In the genomic region with DNA sequence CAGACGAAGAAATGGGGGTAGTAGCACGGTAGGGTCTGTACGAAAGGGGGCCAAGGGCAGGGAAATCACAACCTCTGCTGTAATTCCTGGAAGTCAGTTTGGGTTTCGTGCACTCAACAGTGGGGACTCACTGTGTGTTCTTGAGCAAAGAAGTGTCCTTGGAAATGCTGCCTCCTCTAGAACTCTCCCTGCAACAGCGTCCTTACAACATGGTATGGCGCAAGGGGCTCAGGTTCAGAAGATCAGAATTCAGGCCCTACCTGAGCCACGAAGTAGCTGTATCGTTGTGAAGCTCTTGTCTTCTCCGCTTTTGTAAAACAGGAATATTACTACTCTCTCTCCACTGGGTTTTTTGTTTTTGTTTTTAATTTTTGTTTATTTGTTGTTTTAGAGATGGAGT, we compare ENCODE assay signal across 28 cellular contexts.
"Had no signal": no experiment of that assay in that cellular context is flagged by ENCODE, and none has a peak within 500 bp of the region (broad histone marks: within the 10 kb centered on the region; RNA-seq: fewer than 3 reads in every experiment).

No MANE protein-coding gene starts in this region.

- H3K4me3 ChIP-seq: left lung, lower lobe of right lung, mucosa of descending colon, pancreas, prostate gland, right lobe of liver, smooth muscle cell, tibial nerve, vagina had no signal

- H3K27ac ChIP-seq: left lung, lower lobe of right lung, pancreas, prostate gland, right lobe of liver, tibial nerve, vagina had no signal

- H3K36me3 ChIP-seq: left lung, lower lobe of right lung, pancreas, prostate gland, right lobe of liver, tibial nerve, vagina had no signal

- H3K27me3 Mint-ChIP-seq: stimulated activated memory B cell treated with anti-CD40 and anti-IgM and Interleukin-4, amounts not matched to agents 10 μg/mL and 1 μg/mL and 100 μg/mL, for 72 hours had no signal

- H3K4me1 Mint-ChIP-seq: immature natural killer cell; naive thymus-derived CD4-positive, alpha-beta T cell; stimulated activated memory B cell treated with anti-CD40 and anti-IgM and Interleukin-4, amounts not matched to agents 10 μg/mL and 1 μg/mL and 100 μg/mL, for 72 hours; stimulated activated naive CD8-positive, alpha-beta T cell treated with anti-CD3 and anti-CD28 coated beads, Interleukin-15, amount 100 ng/mL, for 72 hours had no signal

- H3K36me3 Mint-ChIP-seq: immature natural killer cell; naive thymus-derived CD4-positive, alpha-beta T cell; natural killer cell treated with Interleukin-12 subunit alpha and Interleukin-12 subunit beta and Interleukin-15 and Interleukin-18, amount 100 ng/mL, for 72 hours; stimulated activated memory B cell treated with anti-CD40 and anti-IgM and Interleukin-4, amounts not matched to agents 10 μg/mL and 1 μg/mL and 100 μg/mL, for 72 hours; type B pancreatic cell had no signal

- DNase-seq: hippocampal formation; immature natural killer cell; kidney; left colon; left lung; lower lobe of right lung; mammary epithelial cell; midbrain; mucosa of descending colon; naive thymus-derived CD4-positive, alpha-beta T cell; nucleus accumbens; pancreas; posterior cingulate gyrus; right lobe of liver; stimulated activated CD4-positive, alpha-beta T cell treated with anti-CD3 and anti-CD28 coated beads, Interleukin-1b, Interleukin-23, amount 100 ng/mL, for 48 hours; stimulated activated CD4-positive, alpha-beta T cell treated with anti-CD3 and anti-CD28 coated beads, Interleukin-2, amount 100 ng/mL, for 48 hours; stimulated activated CD4-positive, alpha-beta T cell treated with anti-CD3 and anti-CD28 coated beads, Interleukin-4, amount 100 ng/mL, for 4 hours; stimulated activated CD8-positive, alpha-beta memory T cell treated with anti-CD3 and anti-CD28 coated beads, Interleukin-4, amount 100 ng/mL, for 48 hours; stimulated activated naive CD4-positive, alpha-beta T cell treated with Interleukin-2 at 50 U/mL for 16 hours; stimulated activated naive CD8-positive, alpha-beta T cell treated with anti-CD3 and anti-CD28 coated beads, Interleukin-15, amount 100 ng/mL, for 72 hours; substantia nigra had no signal

- H3K4me2 ChIP-seq: smooth muscle cell had no signal

- H3K27ac Mint-ChIP-seq: immature natural killer cell; naive thymus-derived CD4-positive, alpha-beta T cell; natural killer cell treated with Interleukin-12 subunit alpha and Interleukin-12 subunit beta and Interleukin-15 and Interleukin-18, amount 100 ng/mL, for 72 hours; stimulated activated memory B cell treated with anti-CD40 and anti-IgM and Interleukin-4, amounts not matched to agents 10 μg/mL and 1 μg/mL and 100 μg/mL, for 72 hours; stimulated activated naive CD8-positive, alpha-beta T cell treated with anti-CD3 and anti-CD28 coated beads, Interleukin-15, amount 100 ng/mL, for 72 hours; type B pancreatic cell had no signal

- H3K4me1 ChIP-seq: prostate gland, right lobe of liver, vagina had no signal

- H3K9me3 Mint-ChIP-seq: natural killer cell treated with Interleukin-12 subunit alpha and Interleukin-12 subunit beta and Interleukin-15 and Interleukin-18, amount 100 ng/mL, for 72 hours; stimulated activated naive CD8-positive, alpha-beta T cell treated with anti-CD3 and anti-CD28 coated beads, Interleukin-15, amount 100 ng/mL, for 72 hours; type B pancreatic cell had no signal

- ATAC-seq: left colon; left lung; lower lobe of right lung; mucosa of descending colon; naive thymus-derived CD4-positive, alpha-beta T cell; natural killer cell treated with Interleukin-12 subunit alpha and Interleukin-12 subunit beta and Interleukin-15 and Interleukin-18, amount 100 ng/mL, for 72 hours; pancreas; right lobe of liver; stimulated activated memory B cell treated with anti-CD40 and anti-IgM and Interleukin-4, amounts not matched to agents 10 μg/mL and 1 μg/mL and 100 μg/mL, for 72 hours; stimulated activated naive CD8-positive, alpha-beta T cell treated with anti-CD3 and anti-CD28 coated beads, Interleukin-15, amount 100 ng/mL, for 72 hours had no signal

- H3K9me3 ChIP-seq: left lung, lower lobe of right lung, mucosa of descending colon, pancreas, prostate gland, right lobe of liver, tibial nerve, vagina had no signal

- H3K4me3 Mint-ChIP-seq: immature natural killer cell; naive thymus-derived CD4-positive, alpha-beta T cell; natural killer cell treated with Interleukin-12 subunit alpha and Interleukin-12 subunit beta and Interleukin-15 and Interleukin-18, amount 100 ng/mL, for 72 hours; stimulated activated memory B cell treated with anti-CD40 and anti-IgM and Interleukin-4, amounts not matched to agents 10 μg/mL and 1 μg/mL and 100 μg/mL, for 72 hours; stimulated activated naive CD8-positive, alpha-beta T cell treated with anti-CD3 and anti-CD28 coated beads, Interleukin-15, amount 100 ng/mL, for 72 hours; type B pancreatic cell had no signal

- H3K27me3 ChIP-seq: left lung, pancreas, right lobe of liver, tibial nerve, vagina had no signal
